In the genomic region with DNA sequence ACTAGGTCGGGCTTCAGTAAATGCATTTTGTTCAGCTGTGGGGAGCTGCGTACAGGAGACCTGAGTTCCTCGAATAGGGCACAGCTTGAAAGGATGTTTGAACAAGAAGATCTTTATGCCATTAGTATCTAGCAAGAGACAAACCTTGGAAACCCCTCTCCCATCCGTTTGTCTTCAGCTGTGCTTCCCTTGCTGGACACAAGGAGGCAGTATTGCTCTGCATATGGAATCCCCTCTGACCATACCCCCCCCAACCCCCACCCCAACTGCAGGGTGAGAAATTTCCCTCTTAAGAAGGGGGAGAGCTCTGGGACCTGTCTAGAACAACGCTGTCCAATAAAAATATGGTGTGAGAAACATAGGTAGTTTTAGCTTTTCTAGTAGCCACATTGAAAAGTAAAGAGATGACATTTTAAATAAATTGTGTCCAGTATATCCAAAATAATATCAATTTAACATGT, we compare ENCODE assay signal across 8 cellular contexts. TPM values are rescaled to one million over a fixed set of nuclear protein-coding genes. Genes with fewer than 3 reads are reported as not detected.
DNase-seq lines count a peak whose midpoint lies in the region; ATAC-seq lines count a peak whose summit lies in the region.

No MANE protein-coding gene starts in this region.

- H3K9me3 ChIP-seq in HAP-1 = no peaks in the 10 kb centered on the region
- no peaks in the 10 kb centered on the region for H3K9me3 ChIP-seq in mononuclear cell (ENCODE audit: low read depth, low read length)

- H3K36me3 ChIP-seq in HAP-1 (replicated peaks) = peaks cover 14% of the 10 kb centered on the region

- CTCF ChIA-PET in activated CD8-positive, alpha-beta T cell treated with anti-CD3 and anti-CD28 coated beads, Interleukin-2, amount 10 ng/mL, durations not matched to agents 7 days and 5 days (lab: Charles Lee) = interaction anchor here (0.8 to 4.7 kb wide), 35 partner anchors 8 to 832 kb away, joined by 3 to 70 read pairs (median 5); a partner anchor contains a TSS

- H3K4me3 Mint-ChIP-seq in activated CD8-positive, alpha-beta T cell treated with anti-CD3 and anti-CD28 coated beads, Interleukin-2, amount 10 ng/mL, durations not matched to agents 7 days and 5 days = peak overlapping the region; percentile 88
- H3K4me3 Mint-ChIP-seq in effector memory CD8-positive, alpha-beta T cell = peak overlapping the region; percentile 88 to 95

- H3K27me3 ChIP-seq in HAP-1 (ENCODE audit: low read depth) = no peaks in the 10 kb centered on the region
- no peaks in the 10 kb centered on the region for H3K27me3 ChIP-seq in mononuclear cell (ENCODE audit: insufficient read depth, low read length)

- peak overlapping the region; percentile 79 for H3K27ac Mint-ChIP-seq in activated CD8-positive, alpha-beta T cell treated with anti-CD3 and anti-CD28 coated beads, Interleukin-2, amount 10 ng/mL, durations not matched to agents 7 days and 5 days
- H3K27ac Mint-ChIP-seq in effector memory CD8-positive, alpha-beta T cell = peak overlapping the region; percentile 79 to 96

- H3K27me3 Mint-ChIP-seq in activated CD8-positive, alpha-beta T cell treated with anti-CD3 and anti-CD28 coated beads, Interleukin-2, amount 10 ng/mL, durations not matched to agents 7 days and 5 days (ENCODE audit: low read depth) = no peaks in the 10 kb centered on the region
- no peaks in the 10 kb centered on the region for H3K27me3 Mint-ChIP-seq in effector memory CD8-positive, alpha-beta T cell

- no peak for ATAC-seq in activated CD8-positive, alpha-beta T cell treated with anti-CD3 and anti-CD28 coated beads, Interleukin-2, amount 10 ng/mL, durations not matched to agents 7 days and 5 days
- ATAC-seq in effector memory CD8-positive, alpha-beta T cell (replicated peaks) = peak; percentile 39
- no peak for ATAC-seq in GM21390 (IDR thresholded peaks at IDR 0.05; ENCODE audit: unreplicated experiment)

- DNase-seq in Ammon's horn (ENCODE audit: low spot score) (peak; percentile 50), HAP-1 (ENCODE audit: low spot score in 2 of 2) (peak; percentile 72 to 89), NCI-H748 treated with DMSO at 0.1 percent for 48 hours (lab: John Stamatoyannopoulos, UW) (peak; percentile 54)
- peak; percentile 75 for DNase-seq in activated CD8-positive, alpha-beta T cell treated with anti-CD3 and anti-CD28 coated beads, Interleukin-2, amount 10 ng/mL, durations not matched to agents 7 days and 5 days
- peak; percentile 56 to 68 (median 63) for DNase-seq in effector memory CD8-positive, alpha-beta T cell
- DNase-seq in stimulated activated CD8-positive, alpha-beta memory T cell treated with anti-CD3 and anti-CD28 coated beads, Interleukin-2, amount 100 ng/mL, for 48 hours (ENCODE audit: low read depth in 2 of 2) = peak; percentile 47 to 56

- in situ Hi-C loops in HAP-1 (cut with MboI; ENCODE audit: low sequenced_read_pairs) = loop anchor here (25.0 kb wide), 2 partner anchors 634 to 759 kb away; no protein-coding TSS in a partner anchor

- peaks cover 18% of the 10 kb centered on the region for H3K36me3 Mint-ChIP-seq in activated CD8-positive, alpha-beta T cell treated with anti-CD3 and anti-CD28 coated beads, Interleukin-2, amount 10 ng/mL, durations not matched to agents 7 days and 5 days (ENCODE audit: low read depth)
- peaks cover 9% of the 10 kb centered on the region for H3K36me3 Mint-ChIP-seq in effector memory CD8-positive, alpha-beta T cell (ENCODE audit: insufficient read depth)

- H3K4me1 ChIP-seq in HAP-1 = peaks cover 18% of the 10 kb centered on the region
- H3K4me1 ChIP-seq in mononuclear cell (ENCODE audit: insufficient read depth, low read length) = peaks cover 37% of the 10 kb centered on the region

- POLR2A ChIA-PET in activated CD8-positive, alpha-beta T cell treated with anti-CD3 and anti-CD28 coated beads, Interleukin-2, amount 10 ng/mL, durations not matched to agents 7 days and 5 days (lab: Charles Lee) = interaction anchor here (0.6 to 1.4 kb wide), 5 partner anchors 26 to 759 kb away, joined by 3 read pairs; a partner anchor contains a TSS

- H3K4me1 Mint-ChIP-seq in activated CD8-positive, alpha-beta T cell treated with anti-CD3 and anti-CD28 coated beads, Interleukin-2, amount 10 ng/mL, durations not matched to agents 7 days and 5 days (ENCODE audit: low read depth) = peaks cover 45% of the 10 kb centered on the region
- H3K4me1 Mint-ChIP-seq in effector memory CD8-positive, alpha-beta T cell (ENCODE audit: low read depth in 2 of 2) = peaks cover 33% of the 10 kb centered on the region in 2 donors

- H3K4me3 ChIP-seq in HAP-1 (peak overlapping the region; percentile 89), mononuclear cell (ENCODE audit: low read length) (peak overlapping the region; percentile 97)

- H3K9me3 Mint-ChIP-seq in activated CD8-positive, alpha-beta T cell treated with anti-CD3 and anti-CD28 coated beads, Interleukin-2, amount 10 ng/mL, durations not matched to agents 7 days and 5 days (ENCODE audit: insufficient read depth) = no peaks in the 10 kb centered on the region
- H3K9me3 Mint-ChIP-seq in effector memory CD8-positive, alpha-beta T cell = no peaks in the 10 kb centered on the region

RNA-seq across cellular contexts. Expression of a gene that starts 1.6 kb away (rescaled TPM):
- total RNA-seq in activated CD8-positive, alpha-beta T cell treated with anti-CD3 and anti-CD28 coated beads, Interleukin-2, amount 10 ng/mL, durations not matched to agents 7 days and 5 days = 10 to 100 TPM; 10.7 to 13.1 TPM
- total RNA-seq in mononuclear cell = 1.5 TPM

RNA-seq across cellular contexts. Expression of a gene that starts 11.3 kb away (rescaled TPM):
- 1 to 10 TPM; 4.7 to 5.0 TPM for total RNA-seq in activated CD8-positive, alpha-beta T cell treated with anti-CD3 and anti-CD28 coated beads, Interleukin-2, amount 10 ng/mL, durations not matched to agents 7 days and 5 days
- 1.8 TPM for total RNA-seq in mononuclear cell

RNA-seq across cellular contexts. Expression of a gene that starts 58.2 kb away (rescaled TPM):
- 100 to 1,000 TPM; 112 to 122 TPM for total RNA-seq in activated CD8-positive, alpha-beta T cell treated with anti-CD3 and anti-CD28 coated beads, Interleukin-2, amount 10 ng/mL, durations not matched to agents 7 days and 5 days
- total RNA-seq in mononuclear cell = 177 TPM
